1 cellular context compared by ENCODE assay signal in genomic region chr19:8367327-8368001, GRCh38.
TF ChIP-seq lines count a peak whose summit lies in the region.

No MANE protein-coding gene starts in this region.

TF ChIP-seq in K562, 482 proteins besides CTCF, POLR2A, EP300 and RAD21 (continued from another document):
- no peak for TF ChIP-seq CREB3L1 (IDR thresholded peaks at IDR 0.05; ENCODE audit: borderline replicate concordance, low read depth)
- TF ChIP-seq ZNF354B (CRISPR knock-in tag; IDR thresholded peaks at IDR 0.05), result no peak
- TF ChIP-seq NR0B1 (IDR thresholded peaks at IDR 0.05; ENCODE audit: partially characterized antibody), result no peak
- no peak for TF ChIP-seq HMG20B (CRISPR knock-in tag; IDR thresholded peaks at IDR 0.05)
